ENCODE assay signal across 2 cellular contexts in the genomic region with DNA sequence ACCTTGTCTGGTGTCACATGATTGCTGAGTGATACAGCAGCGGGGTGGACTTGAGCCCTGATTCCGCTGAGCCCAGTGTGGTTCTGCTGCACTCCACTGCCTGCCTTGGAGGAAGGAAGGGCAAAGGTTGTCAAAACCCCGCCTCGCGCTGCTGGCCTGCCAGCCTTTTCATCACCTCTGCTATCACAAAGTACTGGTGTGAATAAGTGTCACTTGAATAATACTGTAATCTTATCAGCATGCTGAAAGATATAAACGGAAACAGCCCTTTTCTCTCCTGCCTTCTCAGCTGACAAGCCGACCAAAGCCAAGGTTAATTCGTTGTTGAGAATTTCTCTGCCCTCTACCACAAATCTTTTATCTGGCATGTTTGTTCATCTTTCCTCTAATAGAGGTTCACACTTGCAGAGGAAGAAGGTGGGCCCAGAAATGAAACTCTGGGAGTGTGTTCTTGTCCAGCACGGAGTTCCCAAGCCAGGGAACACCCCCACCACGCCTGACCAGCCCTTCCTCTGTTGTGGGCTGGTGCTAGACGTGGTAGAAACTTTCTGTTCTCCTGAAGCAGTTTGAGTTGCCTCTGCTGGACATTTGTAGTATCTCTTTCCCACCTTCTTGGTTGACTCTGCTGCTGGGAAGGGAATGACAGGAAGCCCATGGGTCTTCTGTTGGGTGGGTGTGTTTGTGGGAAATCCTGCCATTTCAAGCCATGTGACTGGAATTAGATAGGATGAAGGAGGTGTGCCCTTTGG.
TF ChIP-seq lines count a peak whose summit lies in the region.

No MANE protein-coding gene starts in this region.

TF ChIP-seq in IMR-90, 13 proteins besides CTCF, POLR2A, EP300 and RAD21:
- TF ChIP-seq CEBPB (IDR thresholded peaks at IDR 0.05; ENCODE audit: low read depth, low read length) (no peak), MAFK (IDR thresholded peaks at IDR 0.05; ENCODE audit: low read depth, low read length) (no peak), BHLHE40 (IDR thresholded peaks at IDR 0.05; ENCODE audit: low read depth, low read length) (no peak), RFX5 (IDR thresholded peaks at IDR 0.05; ENCODE audit: low read depth, low read length) (no peak), MAZ (IDR thresholded peaks at IDR 0.05; ENCODE audit: borderline replicate concordance, low read depth, low read length) (no peak)
- TF ChIP-seq, protein P1, sequence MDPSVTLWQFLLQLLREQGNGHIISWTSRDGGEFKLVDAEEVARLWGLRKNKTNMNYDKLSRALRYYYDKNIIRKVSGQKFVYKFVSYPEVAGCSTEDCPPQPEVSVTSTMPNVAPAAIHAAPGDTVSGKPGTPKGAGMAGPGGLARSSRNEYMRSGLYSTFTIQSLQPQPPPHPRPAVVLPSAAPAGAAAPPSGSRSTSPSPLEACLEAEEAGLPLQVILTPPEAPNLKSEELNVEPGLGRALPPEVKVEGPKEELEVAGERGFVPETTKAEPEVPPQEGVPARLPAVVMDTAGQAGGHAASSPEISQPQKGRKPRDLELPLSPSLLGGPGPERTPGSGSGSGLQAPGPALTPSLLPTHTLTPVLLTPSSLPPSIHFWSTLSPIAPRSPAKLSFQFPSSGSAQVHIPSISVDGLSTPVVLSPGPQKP (IDR thresholded peaks at IDR 0.05; ENCODE audit: borderline replicate concordance, low read depth, low read length): no peak

TF ChIP-seq in liver, 16 proteins besides CTCF, POLR2A, EP300 and RAD21:
- no peak for TF ChIP-seq HNF4G (IDR thresholded peaks at IDR 0.05)
- TF ChIP-seq GABPA (IDR thresholded peaks at IDR 0.05 in 1 of 2, conservative IDR thresholded peaks at IDR 0.05 in 1 of 2): peak in 1 of 2 donors; percentile 16
- peak; percentile 41 for TF ChIP-seq MAX (IDR thresholded peaks at IDR 0.05)
- TF ChIP-seq FOXA2 (IDR thresholded peaks at IDR 0.05): no peak
- TF ChIP-seq ATF3 (IDR thresholded peaks at IDR 0.05): no peak
- TF ChIP-seq YY1 (IDR thresholded peaks at IDR 0.05): no peak
- no peak for TF ChIP-seq TAF1 (conservative IDR thresholded peaks at IDR 0.05)
- TF ChIP-seq, protein P2, sequence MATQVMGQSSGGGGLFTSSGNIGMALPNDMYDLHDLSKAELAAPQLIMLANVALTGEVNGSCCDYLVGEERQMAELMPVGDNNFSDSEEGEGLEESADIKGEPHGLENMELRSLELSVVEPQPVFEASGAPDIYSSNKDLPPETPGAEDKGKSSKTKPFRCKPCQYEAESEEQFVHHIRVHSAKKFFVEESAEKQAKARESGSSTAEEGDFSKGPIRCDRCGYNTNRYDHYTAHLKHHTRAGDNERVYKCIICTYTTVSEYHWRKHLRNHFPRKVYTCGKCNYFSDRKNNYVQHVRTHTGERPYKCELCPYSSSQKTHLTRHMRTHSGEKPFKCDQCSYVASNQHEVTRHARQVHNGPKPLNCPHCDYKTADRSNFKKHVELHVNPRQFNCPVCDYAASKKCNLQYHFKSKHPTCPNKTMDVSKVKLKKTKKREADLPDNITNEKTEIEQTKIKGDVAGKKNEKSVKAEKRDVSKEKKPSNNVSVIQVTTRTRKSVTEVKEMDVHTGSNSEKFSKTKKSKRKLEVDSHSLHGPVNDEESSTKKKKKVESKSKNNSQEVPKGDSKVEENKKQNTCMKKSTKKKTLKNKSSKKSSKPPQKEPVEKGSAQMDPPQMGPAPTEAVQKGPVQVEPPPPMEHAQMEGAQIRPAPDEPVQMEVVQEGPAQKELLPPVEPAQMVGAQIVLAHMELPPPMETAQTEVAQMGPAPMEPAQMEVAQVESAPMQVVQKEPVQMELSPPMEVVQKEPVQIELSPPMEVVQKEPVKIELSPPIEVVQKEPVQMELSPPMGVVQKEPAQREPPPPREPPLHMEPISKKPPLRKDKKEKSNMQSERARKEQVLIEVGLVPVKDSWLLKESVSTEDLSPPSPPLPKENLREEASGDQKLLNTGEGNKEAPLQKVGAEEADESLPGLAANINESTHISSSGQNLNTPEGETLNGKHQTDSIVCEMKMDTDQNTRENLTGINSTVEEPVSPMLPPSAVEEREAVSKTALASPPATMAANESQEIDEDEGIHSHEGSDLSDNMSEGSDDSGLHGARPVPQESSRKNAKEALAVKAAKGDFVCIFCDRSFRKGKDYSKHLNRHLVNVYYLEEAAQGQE (IDR thresholded peaks at IDR 0.05): no peak
- TF ChIP-seq FOXA1 (IDR thresholded peaks at IDR 0.05): no peak
- peak; percentile 94 for TF ChIP-seq NR2F2 (IDR thresholded peaks at IDR 0.05)
- peak; percentile 53 to 64 for TF ChIP-seq RXRA (IDR thresholded peaks at IDR 0.05)
- TF ChIP-seq EGR1 (IDR thresholded peaks at IDR 0.05; ENCODE audit: low read depth in 2 of 2): no peak
- peak; percentile 61 for TF ChIP-seq SP1 (IDR thresholded peaks at IDR 0.05)
- TF ChIP-seq JUND (IDR thresholded peaks at IDR 0.05): peak in 1 of 2 donors; percentile 12
- peak; percentile 81 to 92 for TF ChIP-seq HNF4A (conservative IDR thresholded peaks at IDR 0.05)
- TF ChIP-seq ZBTB33 (IDR thresholded peaks at IDR 0.05): no peak
